In the genomic region with DNA sequence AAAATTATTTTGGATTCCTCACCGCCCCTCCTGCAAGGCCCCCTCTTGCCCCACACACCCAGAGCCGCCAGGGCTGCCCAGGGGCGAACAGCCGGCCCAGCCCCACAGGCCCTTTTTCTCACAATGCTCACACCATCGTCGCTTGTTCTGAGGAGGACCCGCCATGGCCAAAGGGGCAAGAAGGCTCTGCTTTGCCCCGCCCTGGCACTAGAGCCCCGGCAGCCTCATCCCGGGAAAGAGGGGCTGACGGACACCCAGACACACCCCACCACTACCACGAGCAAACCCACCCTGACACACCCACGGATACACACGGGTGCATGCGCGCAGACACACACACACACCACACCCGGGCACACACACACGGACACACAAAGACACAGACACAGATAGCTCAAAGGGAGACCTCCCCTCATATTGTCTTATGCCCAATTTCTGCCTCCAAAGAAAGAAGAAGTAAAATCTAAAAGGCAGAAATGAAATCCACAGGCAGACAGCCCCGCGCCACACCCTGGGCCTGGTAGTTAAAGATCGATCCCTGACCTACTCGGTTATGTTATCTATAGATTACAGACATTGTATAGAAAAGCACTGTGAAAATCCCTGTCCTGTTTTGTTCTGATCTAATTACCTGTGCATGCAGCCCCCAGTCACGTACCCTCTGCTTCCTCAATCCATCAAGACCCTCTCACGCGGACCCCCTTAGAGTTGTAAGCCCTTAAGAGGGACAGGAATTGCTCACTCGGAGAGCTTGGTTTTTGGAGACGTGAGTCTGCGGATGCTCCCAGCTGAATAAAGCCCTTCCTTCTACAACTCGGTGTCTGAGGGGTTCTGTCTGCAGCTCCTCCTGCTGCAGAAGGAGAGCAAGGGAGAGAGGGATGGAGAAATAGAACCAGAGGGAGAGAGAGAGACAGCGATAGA, we compare ENCODE assay signal across 8 cellular contexts.
DNase-seq lines count a peak whose midpoint lies in the region; ATAC-seq and TF ChIP-seq lines count a peak whose summit lies in the region.
"Not testable (repeated sequence)": the region's sequence is repeated elsewhere in the genome, so short reads cannot be mapped to it uniquely, and the experiment has no call there.

No MANE protein-coding gene starts in this region.

- TF ChIP-seq CTCF in BE2C (IDR thresholded peaks at IDR 0.05; ENCODE audit: low read depth, low read length); GM20000 (IDR thresholded peaks at IDR 0.05; ENCODE audit: extremely low read depth, missing control alignments); choroid plexus epithelial cell (conservative IDR thresholded peaks at IDR 0.05; ENCODE audit: low read depth, low read length): not testable (repeated sequence)

- peak; percentile 26 to 39 for ATAC-seq in right cardiac atrium

- peak; percentile 33 for DNase-seq in BE2C
- peak; percentile 10 for DNase-seq in GM20000 (ENCODE audit: low spot score)
- peak; percentile 15 for DNase-seq in M059J (ENCODE audit: low read depth)
- DNase-seq in activated T-cell treated with anti-CD3 and anti-CD28 coated beads, Interleukin-2, amount 50 U/mL, for 1 hour = peak; percentile 41
- DNase-seq in choroid plexus epithelial cell (ENCODE audit: low read depth) = peak; percentile 57
- DNase-seq in right cardiac atrium = peak in 2 of 3 donors; percentile 69 to 72
- peak; percentile 5 to 21 for DNase-seq in stimulated activated CD4-positive, alpha-beta T cell treated with anti-CD3 and anti-CD28 coated beads, Interleukin-2, amount 100 ng/mL, for 48 hours

- H3K4me3 ChIP-seq in BE2C (ENCODE audit: low read depth, low read length) = peak overlapping the region; percentile 70
- H3K4me3 ChIP-seq in choroid plexus epithelial cell (ENCODE audit: low read depth, low read length) = peak overlapping the region; percentile 74
- H3K4me3 ChIP-seq in right cardiac atrium (ENCODE audit: low read length) = peak overlapping the region; percentile 10
- peak overlapping the region; percentile 26 to 64 for H3K4me3 ChIP-seq in muscle layer of duodenum (ENCODE audit: low read depth in 1 of 2, low read length in 2 of 2)

- intact Hi-C loops in right cardiac atrium (cut with DNase I) = not testable (repeated sequence)

- not testable (repeated sequence) for H3K9me3 ChIP-seq in BE2C; right cardiac atrium (ENCODE audit: control insufficient read depth, low read length); muscle layer of duodenum (ENCODE audit: control insufficient read depth in 1 of 2, low read length in 2 of 2)

- peak overlapping the region; percentile 9 for H3K27ac ChIP-seq in right cardiac atrium (ENCODE audit: low read length)
- H3K27ac ChIP-seq in muscle layer of duodenum (ENCODE audit: low read length) = not testable (repeated sequence)

- not testable (repeated sequence) for H3K36me3 ChIP-seq in BE2C; muscle layer of duodenum (ENCODE audit: control insufficient read depth in 1 of 2, insufficient read depth in 2 of 2, low read length in 2 of 2)

- not testable (repeated sequence) for H3K4me1 ChIP-seq in BE2C; right cardiac atrium (ENCODE audit: control insufficient read depth, insufficient read depth, low read length)
- peaks cover 0 to 19% of the 10 kb centered on the region in 2 donors for H3K4me1 ChIP-seq in muscle layer of duodenum (ENCODE audit: control insufficient read depth in 1 of 2, insufficient read depth in 2 of 2, low read length in 2 of 2)

- not testable (repeated sequence) for H3K27me3 ChIP-seq in BE2C; right cardiac atrium (ENCODE audit: control insufficient read depth, insufficient read depth)
- peaks cover 18% of the 10 kb centered on the region for H3K27me3 ChIP-seq in muscle layer of duodenum (ENCODE audit: low read depth, low read length)

- WGBS in right cardiac atrium = 23% methylated on average over 30 of the region's 30 CpGs

Comparison
In these comparisons a context has a peak if more than half of its experiments do, and no peak if none do; other contexts are left out.
1. DNase-seq: peak in every context shown above with its lines; median percentile 70 in right cardiac atrium; 57 in choroid plexus epithelial cell; 41 in activated T-cell treated with anti-CD3 and anti-CD28 coated beads, Interleukin-2, amount 50 U/mL, for 1 hour; 33 in BE2C; 15 in M059J; 13 in stimulated activated CD4-positive, alpha-beta T cell treated with anti-CD3 and anti-CD28 coated beads, Interleukin-2, amount 100 ng/mL, for 48 hours; 10 in GM20000.
2. H3K4me3 ChIP-seq: peak in every context shown above with its lines; median percentile 74 in choroid plexus epithelial cell; 70 in BE2C; 45 in muscle layer of duodenum; 10 in right cardiac atrium.